ENCODE assay signal across 38 cellular contexts in the genomic region with DNA sequence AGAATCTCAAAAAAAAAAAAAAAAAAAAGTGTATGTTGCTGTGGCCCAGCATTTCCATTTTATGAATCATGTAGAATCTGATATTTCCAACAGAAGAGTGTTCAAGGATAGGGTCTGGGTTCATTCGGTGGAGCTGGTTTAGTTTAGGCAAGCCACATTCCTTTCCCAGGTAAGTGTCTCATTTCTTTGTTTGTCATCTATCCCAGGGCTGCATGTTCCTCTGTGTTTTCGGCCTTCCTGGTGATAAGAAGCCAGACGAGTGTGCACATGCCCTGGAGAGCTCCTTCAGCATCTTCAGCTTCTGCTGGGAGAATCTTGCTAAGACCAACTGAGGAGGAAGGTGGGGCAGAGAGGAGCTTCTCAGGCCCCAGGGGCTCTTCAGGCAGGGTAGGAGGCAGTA. TPM values are rescaled to one million over a fixed set of nuclear protein-coding genes. Genes with fewer than 3 reads are reported as not detected.
"Had no signal": no experiment of that assay in that cellular context is flagged by ENCODE, and none has a peak within 500 bp of the region (broad histone marks: within the 10 kb centered on the region; RNA-seq: fewer than 3 reads in every experiment).

No MANE protein-coding gene starts in this region.

- H3K4me1 ChIP-seq: ascending aorta, upper lobe of left lung had no signal

- H3K4me3 Mint-ChIP-seq: activated naive CD4-positive, alpha-beta T cell treated with anti-CD3 and anti-CD28 coated beads, Interleukin-2, amount 10 ng/mL, durations not matched to agents 7 days and 5 days; activated naive CD8-positive, alpha-beta T cell treated with anti-CD3 and anti-CD28 coated beads, Interleukin-2, amount 10 ng/mL, durations not matched to agents 7 days and 5 days; activated T-helper 1 cell treated with anti-CD3 and anti-CD28 coated beads, Interleukin-12 subunit alpha, Interleukin-12 subunit beta, Interleukin-2, Interleukin-4 antibody, amounts not matched to agents 30 ng/mL and 10 ng/mL and 1 ng/mL, durations not matched to agents 14 hours and 24 hours and 36 hours; brain; immature natural killer cell; nephron; stimulated activated effector memory CD8-positive, alpha-beta T cell treated with anti-CD3 and anti-CD28 coated beads, Interleukin-12 subunit alpha, Interleukin-12 subunit beta, amount 100 ng/mL, for 72 hours; stimulated activated naive CD8-positive, alpha-beta T cell treated with anti-CD3 and anti-CD28 coated beads, Interleukin-15, Interleukin-2, amounts not matched to agents 100 ng/mL and 50 ng/mL, for 24 hours; T-cell had no signal

- H3K36me3 Mint-ChIP-seq: activated naive CD4-positive, alpha-beta T cell treated with anti-CD3 and anti-CD28 coated beads, Interleukin-2, amount 10 ng/mL, durations not matched to agents 7 days and 5 days; stimulated activated effector memory CD8-positive, alpha-beta T cell treated with anti-CD3 and anti-CD28 coated beads, Interleukin-12 subunit alpha, Interleukin-12 subunit beta, amount 100 ng/mL, for 72 hours had no signal

- H3K36me3 ChIP-seq: right lobe of liver, thoracic aorta, WERI-Rb-1 had no signal

- H3K9me3 ChIP-seq: ascending aorta, right lobe of liver, thoracic aorta, upper lobe of left lung had no signal

- H3K27me3 Mint-ChIP-seq: activated naive CD4-positive, alpha-beta T cell treated with anti-CD3 and anti-CD28 coated beads, Interleukin-2, amount 10 ng/mL, durations not matched to agents 7 days and 5 days; activated naive CD8-positive, alpha-beta T cell treated with anti-CD3 and anti-CD28 coated beads, Interleukin-2, amount 10 ng/mL, durations not matched to agents 7 days and 5 days; stimulated activated naive CD8-positive, alpha-beta T cell treated with anti-CD3 and anti-CD28 coated beads, Interleukin-15, Interleukin-2, amounts not matched to agents 100 ng/mL and 50 ng/mL, for 24 hours; T-cell had no signal

- H3K4me1 Mint-ChIP-seq: activated naive CD4-positive, alpha-beta T cell treated with anti-CD3 and anti-CD28 coated beads, Interleukin-2, amount 10 ng/mL, durations not matched to agents 7 days and 5 days; activated naive CD8-positive, alpha-beta T cell treated with anti-CD3 and anti-CD28 coated beads, Interleukin-2, amount 10 ng/mL, durations not matched to agents 7 days and 5 days; brain; immature natural killer cell; nephron; stimulated activated effector memory CD8-positive, alpha-beta T cell treated with anti-CD3 and anti-CD28 coated beads, Interleukin-12 subunit alpha, Interleukin-12 subunit beta, amount 100 ng/mL, for 72 hours; T-cell had no signal

- H3K9me3 Mint-ChIP-seq: activated naive CD4-positive, alpha-beta T cell treated with anti-CD3 and anti-CD28 coated beads, Interleukin-2, amount 10 ng/mL, durations not matched to agents 7 days and 5 days; activated naive CD8-positive, alpha-beta T cell treated with anti-CD3 and anti-CD28 coated beads, Interleukin-2, amount 10 ng/mL, durations not matched to agents 7 days and 5 days; activated T-helper 1 cell treated with anti-CD3 and anti-CD28 coated beads, Interleukin-12 subunit alpha, Interleukin-12 subunit beta, Interleukin-2, Interleukin-4 antibody, amounts not matched to agents 30 ng/mL and 10 ng/mL and 1 ng/mL, durations not matched to agents 14 hours and 24 hours and 36 hours; brain; immature natural killer cell; nephron; stimulated activated effector memory CD8-positive, alpha-beta T cell treated with anti-CD3 and anti-CD28 coated beads, Interleukin-12 subunit alpha, Interleukin-12 subunit beta, amount 100 ng/mL, for 72 hours; stimulated activated naive CD8-positive, alpha-beta T cell treated with anti-CD3 and anti-CD28 coated beads, Interleukin-15, Interleukin-2, amounts not matched to agents 100 ng/mL and 50 ng/mL, for 24 hours; T-cell had no signal

- ATAC-seq: activated CD4-positive, CD25-positive, alpha-beta regulatory T cell treated with anti-CD3 and anti-CD28 coated beads, Interleukin-2, amount 50 U/mL, for 24 hours; left lobe of liver; right lobe of liver; stimulated activated effector memory CD8-positive, alpha-beta T cell treated with anti-CD3 and anti-CD28 coated beads, Interleukin-12 subunit alpha, Interleukin-12 subunit beta, amount 100 ng/mL, for 72 hours; T-cell had no signal

- DNase-seq: activated CD4-positive, alpha-beta T cell treated with anti-CD3 and anti-CD28 coated beads for 48 hours; activated CD4-positive, alpha-beta T cell treated with anti-CD3 and anti-CD28 coated beads, Interleukin-2, amount 50 U/mL, for 48 hours; activated CD8-positive, alpha-beta memory T cell treated with anti-CD3 and anti-CD28 coated beads for 24 hours; activated gamma-delta T cell; activated naive CD4-positive, alpha-beta T cell treated with anti-CD3 and anti-CD28 coated beads, Interleukin-2, amount 10 ng/mL, durations not matched to agents 7 days and 5 days; activated naive CD8-positive, alpha-beta T cell treated with anti-CD3 and anti-CD28 coated beads, Interleukin-2, amount 10 ng/mL, durations not matched to agents 7 days and 5 days; activated T-cell treated with anti-CD3 and anti-CD28 coated beads, Interleukin-2, amount 50 U/mL, for 1 hour; dorsolateral prefrontal cortex; effector memory CD4-positive, alpha-beta T cell; head of caudate nucleus; hippocampal formation; immature natural killer cell; kidney glomerular epithelial cell; right lobe of liver; stimulated activated CD4-positive, alpha-beta T cell treated with anti-CD3 and anti-CD28 coated beads, Interleukin-4, amount 100 ng/mL, for 1 hour; T-cell; upper lobe of left lung; WERI-Rb-1 had no signal

- H3K27ac ChIP-seq: ascending aorta, coronary artery, dorsolateral prefrontal cortex, right lobe of liver, thoracic aorta, upper lobe of left lung, WERI-Rb-1 had no signal

- H3K27ac Mint-ChIP-seq: activated naive CD4-positive, alpha-beta T cell treated with anti-CD3 and anti-CD28 coated beads, Interleukin-2, amount 10 ng/mL, durations not matched to agents 7 days and 5 days; activated naive CD8-positive, alpha-beta T cell treated with anti-CD3 and anti-CD28 coated beads, Interleukin-2, amount 10 ng/mL, durations not matched to agents 7 days and 5 days; activated T-helper 1 cell treated with anti-CD3 and anti-CD28 coated beads, Interleukin-12 subunit alpha, Interleukin-12 subunit beta, Interleukin-2, Interleukin-4 antibody, amounts not matched to agents 30 ng/mL and 10 ng/mL and 1 ng/mL, durations not matched to agents 14 hours and 24 hours and 36 hours; brain; immature natural killer cell; nephron; stimulated activated effector memory CD8-positive, alpha-beta T cell treated with anti-CD3 and anti-CD28 coated beads, Interleukin-12 subunit alpha, Interleukin-12 subunit beta, amount 100 ng/mL, for 72 hours; stimulated activated naive CD8-positive, alpha-beta T cell treated with anti-CD3 and anti-CD28 coated beads, Interleukin-15, Interleukin-2, amounts not matched to agents 100 ng/mL and 50 ng/mL, for 24 hours; T-cell had no signal

- H3K27me3 ChIP-seq: ascending aorta, dorsolateral prefrontal cortex, right lobe of liver, upper lobe of left lung had no signal

- H3K4me3 ChIP-seq: ascending aorta, coronary artery, dorsolateral prefrontal cortex, right lobe of liver, thoracic aorta, upper lobe of left lung had no signal

RNA-seq across cellular contexts. Expression of a gene that starts 38.9 kb away (rescaled TPM):
- total RNA-seq: ascending aorta had no signal

RNA-seq across cellular contexts. Expression of a gene that starts 43.1 kb away (rescaled TPM):
- total RNA-seq: activated naive CD8-positive, alpha-beta T cell treated with anti-CD3 and anti-CD28 coated beads, Interleukin-2, amount 10 ng/mL, durations not matched to agents 7 days and 5 days; activated T-helper 1 cell treated with anti-CD3 and anti-CD28 coated beads, Interleukin-12 subunit alpha, Interleukin-12 subunit beta, Interleukin-2, Interleukin-4 antibody, amounts not matched to agents 30 ng/mL and 10 ng/mL and 1 ng/mL, durations not matched to agents 14 hours and 24 hours and 36 hours; ascending aorta; cardiac septum; cerebellum; fibroblast of lung; fibroblast of villous mesenchyme; left lobe of liver; lung microvascular endothelial cell; osteocyte; renal cortical epithelial cell; skeletal muscle tissue had no signal
- polyA plus RNA-seq: fibroblast of lung had no signal

RNA-seq across cellular contexts. Expression of a gene that starts 51.9 kb away (rescaled TPM):
- total RNA-seq: activated T-helper 1 cell treated with anti-CD3 and anti-CD28 coated beads, Interleukin-12 subunit alpha, Interleukin-12 subunit beta, Interleukin-2, Interleukin-4 antibody, amounts not matched to agents 30 ng/mL and 10 ng/mL and 1 ng/mL, durations not matched to agents 14 hours and 24 hours and 36 hours; fibroblast of villous mesenchyme; lung microvascular endothelial cell; osteocyte; renal cortical epithelial cell had no signal
- polyA plus RNA-seq: fibroblast of lung, immature natural killer cell had no signal

RNA-seq across cellular contexts. Expression of a gene that starts 58.0 kb away (rescaled TPM):
- total RNA-seq: activated naive CD8-positive, alpha-beta T cell treated with anti-CD3 and anti-CD28 coated beads, Interleukin-2, amount 10 ng/mL, durations not matched to agents 7 days and 5 days; activated T-helper 1 cell treated with anti-CD3 and anti-CD28 coated beads, Interleukin-12 subunit alpha, Interleukin-12 subunit beta, Interleukin-2, Interleukin-4 antibody, amounts not matched to agents 30 ng/mL and 10 ng/mL and 1 ng/mL, durations not matched to agents 14 hours and 24 hours and 36 hours; ascending aorta; cerebellum; dorsolateral prefrontal cortex; fibroblast of lung; fibroblast of villous mesenchyme; left lobe of liver; lung microvascular endothelial cell; mucosa of gallbladder; osteocyte; renal cortical epithelial cell; right lobe of liver; subcutaneous adipose tissue; T-cell; thoracic aorta; upper lobe of left lung had no signal
- polyA plus RNA-seq: fibroblast of lung had no signal
